Comparison of ENCODE assay signal across 17 cellular contexts in the genomic region with DNA sequence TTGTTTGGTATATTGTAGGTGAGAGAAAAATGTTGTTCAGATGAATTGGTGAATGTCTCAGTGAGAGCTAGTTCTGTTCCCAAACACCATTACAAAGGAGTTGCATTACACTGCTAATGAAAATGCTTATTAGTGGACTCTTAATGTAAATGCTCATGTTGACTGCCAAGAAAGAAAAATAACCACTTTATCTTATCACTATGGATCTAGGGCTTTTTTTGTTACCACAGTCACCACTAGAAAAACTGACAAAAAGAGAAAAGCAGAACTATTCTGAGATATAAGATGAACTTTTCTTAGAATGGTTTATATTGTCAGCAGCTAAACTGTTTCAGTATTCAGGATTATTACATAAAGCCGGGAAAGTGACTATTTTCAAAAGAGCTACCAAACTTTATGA.
"Had no signal": no experiment of that assay in that cellular context is flagged by ENCODE, and none has a peak within 500 bp of the region (broad histone marks: within the 10 kb centered on the region; RNA-seq: fewer than 3 reads in every experiment).

No MANE protein-coding gene starts in this region.

- H3K27me3 ChIP-seq: adrenal gland, esophagus muscularis mucosa, left lung, neural progenitor cell, right lobe of liver, transverse colon, vagina had no signal

- H3K9ac ChIP-seq: neural progenitor cell had no signal

- H3K4me1 ChIP-seq: adrenal gland, esophagus muscularis mucosa, left lung, neural progenitor cell, right lobe of liver, transverse colon, vagina had no signal

- DNase-seq: activated CD4-positive, alpha-beta T cell treated with anti-CD3 and anti-CD28 coated beads for 36 hours; activated CD8-positive, alpha-beta memory T cell treated with anti-CD3 and anti-CD28 coated beads for 24 hours; activated naive CD4-positive, alpha-beta T cell treated with Interleukin-2 at 50 U/mL for 16 hours; activated T-cell treated with anti-CD3 and anti-CD28 coated beads for 4 hours; adrenal gland; central memory CD4-positive, alpha-beta T cell; hippocampal formation; kidney; left lung; mammary epithelial cell; right lobe of liver; stimulated activated naive CD8-positive, alpha-beta T cell treated with anti-CD3 and anti-CD28 coated beads, Interleukin-15, Interleukin-2, amounts not matched to agents 100 U/mL and 50 U/mL, for 24 hours; transverse colon had no signal

- H3K4me3 ChIP-seq: adrenal gland, coronary artery, esophagus muscularis mucosa, left lung, neural progenitor cell, right lobe of liver, transverse colon, vagina had no signal

- H3K27me3 Mint-ChIP-seq: activated CD4-positive, alpha-beta T cell treated with anti-CD3 and anti-CD28 coated beads for 36 hours had no signal

- H3K4me2 ChIP-seq: neural progenitor cell had no signal

- H3K4me1 Mint-ChIP-seq: neural progenitor cell had no signal

- H3K36me3 ChIP-seq: adrenal gland, neural progenitor cell, transverse colon, vagina had no signal

- H3K27ac Mint-ChIP-seq: activated CD4-positive, alpha-beta T cell treated with anti-CD3 and anti-CD28 coated beads for 36 hours; neural progenitor cell had no signal

- H2AFZ ChIP-seq: neural progenitor cell had no signal

- ATAC-seq: activated CD4-positive, alpha-beta T cell treated with anti-CD3 and anti-CD28 coated beads for 36 hours; left lung; right lobe of liver; stimulated activated naive CD8-positive, alpha-beta T cell treated with anti-CD3 and anti-CD28 coated beads, Interleukin-15, Interleukin-2, amounts not matched to agents 100 U/mL and 50 U/mL, for 24 hours had no signal

- H3K4me3 Mint-ChIP-seq: activated CD4-positive, alpha-beta T cell treated with anti-CD3 and anti-CD28 coated beads for 36 hours; neural progenitor cell had no signal

- H3K9me3 ChIP-seq: adrenal gland, esophagus muscularis mucosa, right lobe of liver, transverse colon, vagina had no signal

- H3K27ac ChIP-seq: adrenal gland, coronary artery, esophagus muscularis mucosa, left lung, neural progenitor cell, right lobe of liver, transverse colon, vagina had no signal

- FAIRE-seq: kidney had no signal
